In the genomic region with DNA sequence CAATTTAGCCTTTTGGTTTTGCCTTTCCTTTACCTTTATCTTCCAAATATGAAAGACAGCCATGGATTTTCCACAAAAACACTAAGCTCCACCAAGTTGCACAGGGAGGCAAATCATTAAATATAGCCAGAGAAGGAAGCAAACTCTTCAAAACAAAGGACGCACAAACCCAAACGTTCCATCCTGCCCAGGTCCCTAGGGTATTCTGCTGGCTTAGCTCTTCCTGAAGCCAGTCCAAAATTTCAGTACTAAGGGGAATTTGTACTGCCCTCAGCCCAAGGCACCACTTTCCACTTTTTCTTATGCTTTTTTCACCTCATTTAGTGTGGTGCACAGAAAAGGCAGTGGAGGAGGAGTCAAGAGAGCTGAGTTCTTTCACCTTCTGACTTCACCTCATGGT, we compare ENCODE assay signal across 29 cellular contexts.
DNase-seq lines count a peak whose midpoint lies in the region; ATAC-seq and TF ChIP-seq lines count a peak whose summit lies in the region.
"Had no signal": no experiment of that assay in that cellular context is flagged by ENCODE, and none has a peak within 500 bp of the region (broad histone marks: within the 10 kb centered on the region; RNA-seq: fewer than 3 reads in every experiment).

No MANE protein-coding gene starts in this region.

- DNase-seq in heart left ventricle (peak in 2 of 5 donors; percentile 38 to 46), Right ventricle myocardium inferior (ENCODE audit: missing footprints) (no peak), endothelial cell (ENCODE audit: low spot score) (no peak), right atrium auricular region (ENCODE audit: low spot score) (no peak)
- DNase-seq in activated naive CD8-positive, alpha-beta T cell treated with anti-CD3 and anti-CD28 coated beads, Interleukin-2, amount 50 U/mL, for 24 hours = no peak
- DNase-seq: activated CD4-positive, alpha-beta T cell treated with anti-CD3 and anti-CD28 coated beads, Interleukin-2, amount 10 ng/mL, durations not matched to agents 24 days and 14 days; CD4-positive, alpha-beta memory T cell; colonic mucosa; effector memory CD8-positive, alpha-beta T cell; EL; H9; hippocampal formation; Kasumi-1; mammary epithelial cell; NCI-H1417 treated with DMSO at 0.1 percent for 48 hours; NCI-H82; pancreas; RPMI8226; stomach; T-cell; thyroid gland; WERI-Rb-1 had no signal

- H3K36me3 Mint-ChIP-seq in endothelial cell (ENCODE audit: low read depth, unreplicated experiment) = peaks cover 61% of the 10 kb centered on the region
- no peaks in the 10 kb centered on the region for H3K36me3 Mint-ChIP-seq in activated naive CD8-positive, alpha-beta T cell treated with anti-CD3 and anti-CD28 coated beads, Interleukin-2, amount 50 U/mL, for 24 hours (ENCODE audit: low read depth)
- H3K36me3 Mint-ChIP-seq: activated naive CD4-positive, alpha-beta T cell treated with anti-CD3 and anti-CD28 coated beads, Interleukin-2, amount 50 U/mL, for 24 hours; CD4-positive, alpha-beta memory T cell; T-cell had no signal

- TF ChIP-seq EP300 in gastroesophageal sphincter (IDR thresholded peaks at IDR 0.05) = no peak

- no peak overlapping the region for H3K9ac ChIP-seq in subcutaneous abdominal adipose tissue (ENCODE audit: low read length in 5 of 5)

- H3K4me1 ChIP-seq in heart left ventricle (peaks cover 4 to 60% (median 31%) of the 10 kb centered on the region in 12 donors), right atrium auricular region (peaks cover 0 to 25% of the 10 kb centered on the region in 2 donors), subcutaneous abdominal adipose tissue (ENCODE audit: control insufficient read depth in 5 of 5, insufficient read depth in 5 of 5, low read length in 5 of 5) (peaks cover 3 to 47% (median 11%) of the 10 kb centered on the region in 5 donors), gastroesophageal sphincter (peaks cover 0 to 15% (median 0%) of the 10 kb centered on the region in 3 donors)
- H3K4me1 ChIP-seq: colonic mucosa, pancreas had no signal

- intact Hi-C loops in heart left ventricle (cut with DNase I) (loop anchor here in 8 of 10 donors (2.0 to 10.0 kb wide), 8 partner anchors 100 to 472 kb away; a partner anchor contains a TSS), Right ventricle myocardium inferior (cut with DNase I) (no loop called here)

- H3K4me3 ChIP-seq in heart left ventricle (peak overlapping the region in 1 of 12 donors; percentile 11), right atrium auricular region (no peak overlapping the region), subcutaneous abdominal adipose tissue (ENCODE audit: low read depth in 1 of 5, low read length in 5 of 5) (peak overlapping the region in 1 of 5 donors; percentile 20), gastroesophageal sphincter (no peak overlapping the region)
- H3K4me3 ChIP-seq: cardiac muscle cell, colonic mucosa, pancreas, stomach, thyroid gland, vagina had no signal

- H3K9me3 Mint-ChIP-seq in endothelial cell (ENCODE audit: unreplicated experiment) = no peaks in the 10 kb centered on the region
- no peaks in the 10 kb centered on the region for H3K9me3 Mint-ChIP-seq in activated naive CD8-positive, alpha-beta T cell treated with anti-CD3 and anti-CD28 coated beads, Interleukin-2, amount 50 U/mL, for 24 hours
- H3K9me3 Mint-ChIP-seq: activated CD4-positive, alpha-beta T cell treated with anti-CD3 and anti-CD28 coated beads, Interleukin-2, amount 10 ng/mL, durations not matched to agents 24 days and 14 days; activated naive CD4-positive, alpha-beta T cell treated with anti-CD3 and anti-CD28 coated beads, Interleukin-2, amount 50 U/mL, for 24 hours; CD4-positive, alpha-beta memory T cell; effector memory CD8-positive, alpha-beta T cell; H9; nephron; T-cell had no signal

- no peaks in the 10 kb centered on the region for H3K9me3 ChIP-seq in heart left ventricle
- H3K9me3 ChIP-seq in right atrium auricular region = no peaks in the 10 kb centered on the region
- H3K9me3 ChIP-seq in subcutaneous abdominal adipose tissue (ENCODE audit: control insufficient read depth in 5 of 5, low read length in 5 of 5) = no peaks in the 10 kb centered on the region
- no peaks in the 10 kb centered on the region for H3K9me3 ChIP-seq in gastroesophageal sphincter
- H3K9me3 ChIP-seq: colonic mucosa, pancreas, stomach, thyroid gland, vagina had no signal

- TF ChIP-seq POLR2A in heart left ventricle (IDR thresholded peaks at IDR 0.05) (no peak), gastroesophageal sphincter (IDR thresholded peaks at IDR 0.05) (no peak)

- TF ChIP-seq CTCF in heart left ventricle (IDR thresholded peaks at IDR 0.05) (no peak), endothelial cell (IDR thresholded peaks at IDR 0.05; ENCODE audit: unreplicated experiment) (no peak), right atrium auricular region (IDR thresholded peaks at IDR 0.05) (no peak), gastroesophageal sphincter (IDR thresholded peaks at IDR 0.05) (no peak)

- ATAC-seq in heart left ventricle (peak in 2 of 4 donors; percentile 22 to 55), Right ventricle myocardium inferior (no peak), gastroesophageal sphincter (no peak), HG02798 (IDR thresholded peaks at IDR 0.05; ENCODE audit: poor library complexity, unreplicated experiment) (no peak)
- no peak for ATAC-seq in activated naive CD8-positive, alpha-beta T cell treated with anti-CD3 and anti-CD28 coated beads, Interleukin-2, amount 50 U/mL, for 24 hours
- ATAC-seq: effector memory CD8-positive, alpha-beta T cell had no signal

- 33 to 45% (median 41%) methylated on average over 2 of the region's 2 CpGs for WGBS in heart left ventricle, 4 donors
- WGBS in gastroesophageal sphincter (ENCODE audit: low coverage in 1 of 2), 2 donors = 35 to 49% methylated on average over 2 of the region's 2 CpGs

- H3K27me3 ChIP-seq in heart left ventricle (no peaks in the 10 kb centered on the region), right atrium auricular region (no peaks in the 10 kb centered on the region), subcutaneous abdominal adipose tissue (ENCODE audit: control insufficient read depth in 5 of 5, insufficient read depth in 4 of 5, low read length in 5 of 5) (peaks cover 0 to 3% (median 0%) of the 10 kb centered on the region in 5 donors), gastroesophageal sphincter (no peaks in the 10 kb centered on the region)
- H3K27me3 ChIP-seq: cardiac muscle cell, colonic mucosa, pancreas, thyroid gland, vagina had no signal

- H3K27me3 Mint-ChIP-seq in endothelial cell (ENCODE audit: unreplicated experiment) = peaks cover 15% of the 10 kb centered on the region
- H3K27me3 Mint-ChIP-seq in activated naive CD8-positive, alpha-beta T cell treated with anti-CD3 and anti-CD28 coated beads, Interleukin-2, amount 50 U/mL, for 24 hours = no peaks in the 10 kb centered on the region
- H3K27me3 Mint-ChIP-seq: activated CD4-positive, alpha-beta T cell treated with anti-CD3 and anti-CD28 coated beads, Interleukin-2, amount 10 ng/mL, durations not matched to agents 24 days and 14 days; activated naive CD4-positive, alpha-beta T cell treated with anti-CD3 and anti-CD28 coated beads, Interleukin-2, amount 50 U/mL, for 24 hours; T-cell had no signal

- no peak overlapping the region for H3K4me3 Mint-ChIP-seq in endothelial cell (ENCODE audit: unreplicated experiment)
- no peak overlapping the region for H3K4me3 Mint-ChIP-seq in activated naive CD8-positive, alpha-beta T cell treated with anti-CD3 and anti-CD28 coated beads, Interleukin-2, amount 50 U/mL, for 24 hours
- H3K4me3 Mint-ChIP-seq: activated CD4-positive, alpha-beta T cell treated with anti-CD3 and anti-CD28 coated beads, Interleukin-2, amount 10 ng/mL, durations not matched to agents 24 days and 14 days; activated naive CD4-positive, alpha-beta T cell treated with anti-CD3 and anti-CD28 coated beads, Interleukin-2, amount 50 U/mL, for 24 hours; CD4-positive, alpha-beta memory T cell; effector memory CD8-positive, alpha-beta T cell; H9; nephron; T-cell had no signal

- H3K4me1 Mint-ChIP-seq in endothelial cell (ENCODE audit: unreplicated experiment) = peaks cover 53% of the 10 kb centered on the region
- H3K4me1 Mint-ChIP-seq in activated naive CD8-positive, alpha-beta T cell treated with anti-CD3 and anti-CD28 coated beads, Interleukin-2, amount 50 U/mL, for 24 hours = peaks cover 4% of the 10 kb centered on the region
- H3K4me1 Mint-ChIP-seq: CD4-positive, alpha-beta memory T cell had no signal

- peak overlapping the region in 9 of 12 donors; percentile 39 to 82 (median 65) for H3K27ac ChIP-seq in heart left ventricle
- peak overlapping the region; percentile 28 to 35 for H3K27ac ChIP-seq in right atrium auricular region
- peak overlapping the region; percentile 47 for H3K27ac ChIP-seq in subcutaneous abdominal adipose tissue (ENCODE audit: low read depth, low read length)
- no peak overlapping the region for H3K27ac ChIP-seq in gastroesophageal sphincter
- H3K27ac ChIP-seq: cardiac muscle cell, colonic mucosa, pancreas, thyroid gland, WERI-Rb-1 had no signal

- H3K36me3 ChIP-seq in heart left ventricle (peaks cover 0 to 28% (median 0%) of the 10 kb centered on the region in 9 donors), right atrium auricular region (no peaks in the 10 kb centered on the region), subcutaneous abdominal adipose tissue (ENCODE audit: control insufficient read depth in 5 of 5, insufficient read depth in 5 of 5, low read length in 5 of 5) (no peaks in the 10 kb centered on the region), gastroesophageal sphincter (no peaks in the 10 kb centered on the region)
- H3K36me3 ChIP-seq: cardiac muscle cell, colonic mucosa, pancreas, stomach, thyroid gland, vagina, WERI-Rb-1 had no signal

- H3K27ac Mint-ChIP-seq in endothelial cell (ENCODE audit: unreplicated experiment) = peak overlapping the region; percentile 7
- H3K27ac Mint-ChIP-seq in activated naive CD8-positive, alpha-beta T cell treated with anti-CD3 and anti-CD28 coated beads, Interleukin-2, amount 50 U/mL, for 24 hours = no peak overlapping the region
- H3K27ac Mint-ChIP-seq: activated CD4-positive, alpha-beta T cell treated with anti-CD3 and anti-CD28 coated beads, Interleukin-2, amount 10 ng/mL, durations not matched to agents 24 days and 14 days; activated naive CD4-positive, alpha-beta T cell treated with anti-CD3 and anti-CD28 coated beads, Interleukin-2, amount 50 U/mL, for 24 hours; CD4-positive, alpha-beta memory T cell; effector memory CD8-positive, alpha-beta T cell; T-cell had no signal

Comparison
In these comparisons a context has a peak if more than half of its experiments do, and no peak if none do; other contexts are left out.
1. H3K27ac ChIP-seq: peak in heart left ventricle (9 of 12), right atrium auricular region (2 of 2) and subcutaneous abdominal adipose tissue (single experiment); none in gastroesophageal sphincter (0 of 4).